Comparison of ENCODE assay signal across 23 cellular contexts in genomic region chr1:186421446-186421845, GRCh38. TPM values are rescaled to one million over a fixed set of nuclear protein-coding genes. Genes with fewer than 3 reads are reported as not detected.
A peak's percentile ranks its signal among the peaks of the same experiment; 100 is the strongest.
DNase-seq lines count a peak whose midpoint lies in the region; ATAC-seq, FAIRE-seq and TF ChIP-seq lines count a peak whose summit lies in the region.
"Had no signal": no experiment of that assay in that cellular context is flagged by ENCODE, and none has a peak within 500 bp of the region (broad histone marks: within the 10 kb centered on the region; RNA-seq: fewer than 3 reads in every experiment).

No MANE protein-coding gene starts in this region.

- DNase-seq in activated CD4-positive, alpha-beta memory T cell treated with anti-CD3 and anti-CD28 coated beads, Interleukin-2, amount 10 ng/mL, durations not matched to agents 7 days and 5 days = no peak
- no peak for DNase-seq in activated CD4-positive, alpha-beta memory T cell treated with anti-CD3 and anti-CD28 coated beads for 36 hours
- DNase-seq in IMR-90 (no peak), T-helper 17 cell (no peak), mesenchymal stem cell (no peak), HTR-8/SVneo (ENCODE audit: insufficient read length, low spot score) (no peak)
- DNase-seq in effector memory CD4-positive, alpha-beta T cell = no peak
- no peak for DNase-seq in stimulated activated CD4-positive, alpha-beta T cell treated with anti-CD3 and anti-CD28 coated beads, Interleukin-2, amount 100 ng/mL, for 24 hours
- DNase-seq: CD8-positive, alpha-beta memory T cell; Kasumi-1; MG63; NCI-H1092; NCI-H1436 treated with DMSO at 0.1 percent for 48 hours; NCI-H2029; NCI-H2171; NCI-H526 had no signal

- no peak overlapping the region for H2AFZ ChIP-seq in IMR-90 (replicated peaks; ENCODE audit: low read length, poor library complexity)
- H2AFZ ChIP-seq in mesenchymal stem cell (ENCODE audit: low read depth, low read length) = no peak overlapping the region

- H3K4me1 ChIP-seq in IMR-90 (ENCODE audit: control insufficient read depth, insufficient read depth, low read length) (peaks cover 7% of the 10 kb centered on the region), mesenchymal stem cell (ENCODE audit: control insufficient read depth, insufficient read depth, low read depth, low read length) (peaks cover 2% of the 10 kb centered on the region)
- H3K4me1 ChIP-seq in effector memory CD4-positive, alpha-beta T cell (ENCODE audit: control insufficient read depth, insufficient read depth, low read length, poor library complexity, severe bottlenecking) = no peaks in the 10 kb centered on the region
- H3K4me1 ChIP-seq: A549, BLaER1 had no signal

- no peak overlapping the region for H2BK20ac ChIP-seq in IMR-90 (ENCODE audit: low read depth, low read length)

- H3K18ac ChIP-seq in IMR-90 (ENCODE audit: low read depth, low read length) (no peak overlapping the region; the same call in 1 of the 2 replicates), mesenchymal stem cell (ENCODE audit: low read depth in 1 of 2, low read length in 2 of 2) (peak overlapping the region in 1 of 2 experiments; percentile 18)

- H4K91ac ChIP-seq in IMR-90 (ENCODE audit: insufficient read depth, low read depth, low read length) = no peak overlapping the region
- no peak overlapping the region for H4K91ac ChIP-seq in mesenchymal stem cell (ENCODE audit: low read length)

- no peak overlapping the region for H4K8ac ChIP-seq in IMR-90 (ENCODE audit: low read depth in 2 of 2, low read length in 2 of 2)
- no peak overlapping the region for H4K8ac ChIP-seq in mesenchymal stem cell (ENCODE audit: low read length)

- no peak for TF ChIP-seq RAD21 in IMR-90 (IDR thresholded peaks at IDR 0.05; ENCODE audit: low read length)

- FAIRE-seq in HTR-8/SVneo (lab: Jason Lieb, UNC) = no peak
- FAIRE-seq: A549, GM12891, H1 had no signal

- H3K14ac ChIP-seq in IMR-90 (replicated peaks; ENCODE audit: low read depth, low read length) (no peak overlapping the region), mesenchymal stem cell (ENCODE audit: low read length in 2 of 2) (no peak overlapping the region)

- H3K4me3 Mint-ChIP-seq in activated CD4-positive, alpha-beta memory T cell treated with anti-CD3 and anti-CD28 coated beads, Interleukin-2, amount 10 ng/mL, durations not matched to agents 7 days and 5 days = no peak overlapping the region
- H3K4me3 Mint-ChIP-seq in activated CD4-positive, alpha-beta memory T cell treated with anti-CD3 and anti-CD28 coated beads for 36 hours = no peak overlapping the region
- H3K4me3 Mint-ChIP-seq in T-helper 17 cell = no peak overlapping the region
- H3K4me3 Mint-ChIP-seq: CD8-positive, alpha-beta memory T cell had no signal

- H3K4ac ChIP-seq in IMR-90 (ENCODE audit: low read depth, low read length) = no peak overlapping the region
- no peak overlapping the region for H3K4ac ChIP-seq in mesenchymal stem cell (ENCODE audit: low read depth in 1 of 2, low read length in 2 of 2)

- H2BK12ac ChIP-seq in mesenchymal stem cell (ENCODE audit: low read length in 2 of 2) = no peak overlapping the region

- dilution Hi-C loops in IMR-90 (cut with HindIII; ENCODE audit: low sequenced_read_pairs, unreplicated experiment) = no loop called here

- no peak overlapping the region for H2BK15ac ChIP-seq in IMR-90 (ENCODE audit: low read depth, low read length)
- no peak overlapping the region for H2BK15ac ChIP-seq in mesenchymal stem cell (ENCODE audit: low read depth, poor library complexity, severe bottlenecking)

- H3K9me1 ChIP-seq in IMR-90 (ENCODE audit: insufficient read depth, low read length) = peaks cover 3% of the 10 kb centered on the region; the same call in 1 of the 2 replicates

- BruUV-seq in IMR-90 (replicated peaks; lab: Mats Ljungman, UMichigan) = no TSS peak

- ATAC-seq in IMR-90 (ENCODE audit: low read depth) (no peak), T-helper 17 cell (no peak)
- ATAC-seq: A549, Right ventricle myocardium inferior had no signal

- no peak overlapping the region for H3K4me3 ChIP-seq in IMR-90 (ENCODE audit: insufficient read depth, low read depth, low read length)
- H3K4me3 ChIP-seq in mesenchymal stem cell (ENCODE audit: insufficient read depth in 1 of 2, low read depth in 1 of 2, low read length in 2 of 2) = no peak overlapping the region
- H3K4me3 ChIP-seq in effector memory CD4-positive, alpha-beta T cell (ENCODE audit: insufficient read depth, low read depth, low read length, poor library complexity, severe bottlenecking) = no peak overlapping the region
- H3K4me3 ChIP-seq: A549, BLaER1, MG63 had no signal

- no peak overlapping the region for H2AK9ac ChIP-seq in IMR-90 (replicated peaks; ENCODE audit: low read depth, low read length, poor library complexity)

- in situ Hi-C loops in IMR-90 (cut with MboI; ENCODE audit: low sequenced_read_pairs) = no loop called here

- H3K27ac ChIP-seq in IMR-90 (ENCODE audit: insufficient read depth, low read length) = no peak overlapping the region
- H3K27ac ChIP-seq in mesenchymal stem cell (ENCODE audit: low read length, poor library complexity, severe bottlenecking) = no peak overlapping the region
- H3K27ac ChIP-seq in effector memory CD4-positive, alpha-beta T cell (ENCODE audit: insufficient read depth, low read length, poor library complexity, severe bottlenecking) = no peak overlapping the region
- H3K27ac ChIP-seq: A549, BLaER1 had no signal

- no peak overlapping the region for H3K23ac ChIP-seq in IMR-90 (ENCODE audit: low read depth, low read length)
- no peak overlapping the region for H3K23ac ChIP-seq in mesenchymal stem cell (ENCODE audit: low read length in 2 of 2)

- intact Hi-C loops in activated CD4-positive, alpha-beta memory T cell treated with anti-CD3 and anti-CD28 coated beads for 36 hours (cut with micrococcal nuclease) = no loop called here
- intact Hi-C loops in IMR-90 (cut with micrococcal nuclease) = loop anchor here (5.0 kb wide), 1 partner anchor 56 kb away; no protein-coding TSS in a partner anchor

- H3K36me3 Mint-ChIP-seq in activated CD4-positive, alpha-beta memory T cell treated with anti-CD3 and anti-CD28 coated beads, Interleukin-2, amount 10 ng/mL, durations not matched to agents 7 days and 5 days (ENCODE audit: low read depth) = peaks cover 25% of the 10 kb centered on the region
- H3K36me3 Mint-ChIP-seq in activated CD4-positive, alpha-beta memory T cell treated with anti-CD3 and anti-CD28 coated beads for 36 hours = peaks cover 20% of the 10 kb centered on the region
- H3K36me3 Mint-ChIP-seq in T-helper 17 cell (ENCODE audit: low read depth) = peaks cover 3% of the 10 kb centered on the region

- no peak for TF ChIP-seq CTCF in IMR-90 (conservative IDR thresholded peaks at IDR 0.05; ENCODE audit: low read depth, low read length)

- peaks cover 24% of the 10 kb centered on the region for H3K4me1 Mint-ChIP-seq in activated CD4-positive, alpha-beta memory T cell treated with anti-CD3 and anti-CD28 coated beads, Interleukin-2, amount 10 ng/mL, durations not matched to agents 7 days and 5 days
- H3K4me1 Mint-ChIP-seq in activated CD4-positive, alpha-beta memory T cell treated with anti-CD3 and anti-CD28 coated beads for 36 hours (ENCODE audit: low read depth) = peaks cover 11% of the 10 kb centered on the region
- peaks cover 7% of the 10 kb centered on the region for H3K4me1 Mint-ChIP-seq in T-helper 17 cell

- H3K9me3 Mint-ChIP-seq in activated CD4-positive, alpha-beta memory T cell treated with anti-CD3 and anti-CD28 coated beads, Interleukin-2, amount 10 ng/mL, durations not matched to agents 7 days and 5 days = no peaks in the 10 kb centered on the region
- no peaks in the 10 kb centered on the region for H3K9me3 Mint-ChIP-seq in activated CD4-positive, alpha-beta memory T cell treated with anti-CD3 and anti-CD28 coated beads for 36 hours
- H3K9me3 Mint-ChIP-seq: CD8-positive, alpha-beta memory T cell had no signal

- H2AK5ac ChIP-seq in IMR-90 (ENCODE audit: low read depth, low read length) = 0 out of 2 replicates have a peak overlapping the region, but pooled peaks have one; percentile 20
- H2AK5ac ChIP-seq in mesenchymal stem cell (ENCODE audit: low read length, severe bottlenecking) = no peak overlapping the region

- no peaks in the 10 kb centered on the region for H3K9me3 ChIP-seq in IMR-90 (ENCODE audit: control insufficient read depth, insufficient read depth, low read length)
- H3K9me3 ChIP-seq in T-helper 17 cell (ENCODE audit: control insufficient read depth, low read length, poor library complexity, severe bottlenecking) = no peaks in the 10 kb centered on the region
- no peaks in the 10 kb centered on the region for H3K9me3 ChIP-seq in mesenchymal stem cell (ENCODE audit: control insufficient read depth, low read length)
- no peaks in the 10 kb centered on the region for H3K9me3 ChIP-seq in effector memory CD4-positive, alpha-beta T cell (ENCODE audit: control insufficient read depth, low read length)
- H3K9me3 ChIP-seq: A549, BLaER1, MG63 had no signal

- peaks cover 5% of the 10 kb centered on the region for H3K36me3 ChIP-seq in IMR-90 (ENCODE audit: control insufficient read depth, insufficient read depth, low read length)
- H3K36me3 ChIP-seq in mesenchymal stem cell (ENCODE audit: control insufficient read depth in 1 of 2, insufficient read depth in 2 of 2, low read depth in 1 of 2, low read length in 2 of 2) = peaks cover 2 to 31% of the 10 kb centered on the region in 2 experiments
- peaks cover 14% of the 10 kb centered on the region for H3K36me3 ChIP-seq in effector memory CD4-positive, alpha-beta T cell (ENCODE audit: control insufficient read depth, insufficient read depth, low read length)

- H3K27ac Mint-ChIP-seq in activated CD4-positive, alpha-beta memory T cell treated with anti-CD3 and anti-CD28 coated beads, Interleukin-2, amount 10 ng/mL, durations not matched to agents 7 days and 5 days = peak overlapping the region; percentile 19
- H3K27ac Mint-ChIP-seq in activated CD4-positive, alpha-beta memory T cell treated with anti-CD3 and anti-CD28 coated beads for 36 hours = no peak overlapping the region
- H3K27ac Mint-ChIP-seq in T-helper 17 cell = peak overlapping the region; percentile 93

- H2BK120ac ChIP-seq in IMR-90 (ENCODE audit: low read depth, low read length) (no peak overlapping the region), mesenchymal stem cell (ENCODE audit: low read depth, low read length) (no peak overlapping the region)

- no peak overlapping the region for H3K9ac ChIP-seq in IMR-90 (ENCODE audit: low read depth, low read length)
- peak overlapping the region; percentile 4 for H3K9ac ChIP-seq in mesenchymal stem cell (ENCODE audit: low read length)
- H3K9ac ChIP-seq: BLaER1 had no signal

- H2BK5ac ChIP-seq in IMR-90 (ENCODE audit: low read depth, low read length, poor library complexity, severe bottlenecking) (no peak overlapping the region), mesenchymal stem cell (ENCODE audit: low read depth, low read length, poor library complexity, severe bottlenecking) (no peak overlapping the region)

- no peak overlapping the region; the same call in 1 of the 2 replicates for H4K5ac ChIP-seq in IMR-90 (ENCODE audit: low read depth, low read length)

- H3K56ac ChIP-seq in IMR-90 (ENCODE audit: extremely low read depth, insufficient read depth, low read length) = no peak overlapping the region

- H3K79me1 ChIP-seq in IMR-90 (ENCODE audit: low read depth in 1 of 2, low read length in 2 of 2) (no peaks in the 10 kb centered on the region; a peak in 1 of 4 replicates), mesenchymal stem cell (replicated peaks; ENCODE audit: low read length, poor library complexity, severe bottlenecking) (no peaks in the 10 kb centered on the region)

- POLR2A ChIA-PET in activated CD4-positive, alpha-beta memory T cell treated with anti-CD3 and anti-CD28 coated beads, Interleukin-2, amount 10 ng/mL, durations not matched to agents 7 days and 5 days (lab: Charles Lee) = interaction anchor here (1.4 kb wide), 1 partner anchor 47 kb away, joined by 4 read pairs; the partner anchor contains the start of gene TPR
- POLR2A ChIA-PET in activated CD4-positive, alpha-beta memory T cell treated with anti-CD3 and anti-CD28 coated beads for 36 hours (lab: Charles Lee) = no interaction called here
- POLR2A ChIA-PET in IMR-90 (lab: Charles Lee; ENCODE audit: unreplicated experiment) = no interaction called here

- H3K27me3 Mint-ChIP-seq in activated CD4-positive, alpha-beta memory T cell treated with anti-CD3 and anti-CD28 coated beads, Interleukin-2, amount 10 ng/mL, durations not matched to agents 7 days and 5 days = no peaks in the 10 kb centered on the region
- H3K27me3 Mint-ChIP-seq in activated CD4-positive, alpha-beta memory T cell treated with anti-CD3 and anti-CD28 coated beads for 36 hours = no peaks in the 10 kb centered on the region
- no peaks in the 10 kb centered on the region for H3K27me3 Mint-ChIP-seq in T-helper 17 cell
- H3K27me3 Mint-ChIP-seq: CD8-positive, alpha-beta memory T cell had no signal

- CTCF ChIA-PET in activated CD4-positive, alpha-beta memory T cell treated with anti-CD3 and anti-CD28 coated beads, Interleukin-2, amount 10 ng/mL, durations not matched to agents 7 days and 5 days (lab: Charles Lee) = interaction anchor here (1.4 to 2.8 kb wide), 3 partner anchors 18 to 565 kb away, joined by 4 to 16 read pairs (median 11); partner anchors contain the start of genes ODR4 and TPR
- CTCF ChIA-PET in activated CD4-positive, alpha-beta memory T cell treated with anti-CD3 and anti-CD28 coated beads for 36 hours (lab: Charles Lee) = interaction anchor here (2.5 kb wide), 1 partner anchor 46 kb away, joined by 10 read pairs; the partner anchor contains the start of genes ODR4 and TPR
- CTCF ChIA-PET in IMR-90 (lab: Yijun Ruan, JAX) = no interaction called here

- TF ChIP-seq POLR2A in IMR-90 (IDR thresholded peaks at IDR 0.05; ENCODE audit: low read depth, low read length) = no peak

- WGBS in IMR-90 (ENCODE audit: extremely low coverage in 2 of 2, insufficient read length in 1 of 2), 2 experiments = no CpG with 5 or more reads among the region's 6 CpGs
- 95% methylated on average over 3 of the region's 6 CpGs for WGBS in mesenchymal stem cell

- no peaks in the 10 kb centered on the region for H4K20me1 ChIP-seq in IMR-90 (ENCODE audit: insufficient read depth, low read length)
- H4K20me1 ChIP-seq: BLaER1 had no signal

- H3K4me2 ChIP-seq in IMR-90 (ENCODE audit: low read depth, low read length) (no peak overlapping the region), mesenchymal stem cell (ENCODE audit: low read length, poor library complexity, severe bottlenecking) (no peak overlapping the region)
- H3K4me2 ChIP-seq: A549, BLaER1 had no signal

- H3K27me3 ChIP-seq in IMR-90 (ENCODE audit: control insufficient read depth, insufficient read depth, low read length) (no peaks in the 10 kb centered on the region), mesenchymal stem cell (ENCODE audit: control insufficient read depth in 1 of 2, insufficient read depth in 1 of 2, low read length in 2 of 2) (no peaks in the 10 kb centered on the region)
- no peaks in the 10 kb centered on the region for H3K27me3 ChIP-seq in effector memory CD4-positive, alpha-beta T cell (replicated peaks; ENCODE audit: control insufficient read depth, insufficient read depth, low read length, poor library complexity, severe bottlenecking)
- H3K27me3 ChIP-seq: BLaER1, MG63 had no signal

RNA-seq across cellular contexts. Expression of gene PDC, which starts 39.5 kb away (rescaled TPM):
- total RNA-seq in activated CD4-positive, alpha-beta memory T cell treated with anti-CD3 and anti-CD28 coated beads, Interleukin-2, amount 10 ng/mL, durations not matched to agents 7 days and 5 days = not detected
- total RNA-seq in activated CD4-positive, alpha-beta memory T cell treated with anti-CD3 and anti-CD28 coated beads for 36 hours = not detected
- not detected in 2 replicates for total RNA-seq in IMR-90 (2012; rRNA removed)
- not detected in 2 replicates for polyA plus RNA-seq in IMR-90 (2012; rRNA removed)
- polyA plus RNA-seq in IMR-90 (2012; cell fraction: cytosol; rRNA removed) = not detected in 2 replicates
- not detected in 2 replicates for polyA plus RNA-seq in IMR-90 (2012; cell fraction: nucleus; rRNA removed; ENCODE audit: low replicate concordance)
- not detected for total RNA-seq in T-helper 17 cell
- polyA plus RNA-seq in mesenchymal stem cell (2013, experiment 1 of 2) = not detected
- not detected for polyA plus RNA-seq in mesenchymal stem cell (2013, experiment 2 of 2)
- total RNA-seq: CD8-positive, alpha-beta memory T cell; H1; HT-29; Right ventricle myocardium inferior; SK-MEL-5 had no signal
- polyA plus RNA-seq: A549; CD8-positive, alpha-beta memory T cell; H1 had no signal

RNA-seq across cellular contexts. Expression of gene ODR4, which starts 45.8 kb away (rescaled TPM):
- total RNA-seq in activated CD4-positive, alpha-beta memory T cell treated with anti-CD3 and anti-CD28 coated beads, Interleukin-2, amount 10 ng/mL, durations not matched to agents 7 days and 5 days = 10 to 100 TPM in 1 of 2 experiments, 1 to 10 TPM in 1; 10.0 to 10.8 TPM
- total RNA-seq in activated CD4-positive, alpha-beta memory T cell treated with anti-CD3 and anti-CD28 coated beads for 36 hours = 10 to 100 TPM; 11.5 to 12.0 TPM
- total RNA-seq in IMR-90 (2012; rRNA removed) = 9.7 and 14.2 TPM in 2 replicates
- polyA plus RNA-seq in IMR-90 (2012; rRNA removed) = 8.4 and 9.4 TPM in 2 replicates
- polyA plus RNA-seq in IMR-90 (2012; cell fraction: cytosol; rRNA removed) = 0.58 and 0.60 TPM in 2 replicates
- polyA plus RNA-seq in IMR-90 (2012; cell fraction: nucleus; rRNA removed; ENCODE audit: low replicate concordance) = 1.6 and 21.5 TPM in 2 replicates
- 10 to 100 TPM; 18.6 to 22.5 TPM for total RNA-seq in T-helper 17 cell
- 10.7 TPM for polyA plus RNA-seq in mesenchymal stem cell (2013, experiment 1 of 2)
- polyA plus RNA-seq in mesenchymal stem cell (2013, experiment 2 of 2) = 11.2 TPM

RNA-seq across cellular contexts. Expression of gene TPR, which starts 46.4 kb away (rescaled TPM):
- 100 to 1,000 TPM; 117 to 122 TPM for total RNA-seq in activated CD4-positive, alpha-beta memory T cell treated with anti-CD3 and anti-CD28 coated beads, Interleukin-2, amount 10 ng/mL, durations not matched to agents 7 days and 5 days
- 100 to 1,000 TPM; 130 to 131 TPM for total RNA-seq in activated CD4-positive, alpha-beta memory T cell treated with anti-CD3 and anti-CD28 coated beads for 36 hours
- 60.4 and 63.6 TPM in 2 replicates for total RNA-seq in IMR-90 (2012; rRNA removed)
- polyA plus RNA-seq in IMR-90 (2012; rRNA removed) = 34.6 and 38.2 TPM in 2 replicates
- 13.2 and 15.8 TPM in 2 replicates for polyA plus RNA-seq in IMR-90 (2012; cell fraction: cytosol; rRNA removed)
- polyA plus RNA-seq in IMR-90 (2012; cell fraction: nucleus; rRNA removed; ENCODE audit: low replicate concordance) = 25.3 and 59.3 TPM in 2 replicates
- 100 to 1,000 TPM; 132 to 139 TPM for total RNA-seq in T-helper 17 cell
- polyA plus RNA-seq in mesenchymal stem cell (2013, experiment 1 of 2) = 38.2 TPM
- polyA plus RNA-seq in mesenchymal stem cell (2013, experiment 2 of 2) = 37.0 TPM
